22 cellular contexts compared by ENCODE assay signal in genomic region chr21:32070693-32071330, GRCh38.
"Had no signal": no experiment of that assay in that cellular context is flagged by ENCODE, and none has a peak within 500 bp of the region (broad histone marks: within the 10 kb centered on the region; RNA-seq: fewer than 3 reads in every experiment).

No MANE protein-coding gene starts in this region.

- H3K36me3 Mint-ChIP-seq: memory B cell; naive thymus-derived CD4-positive, alpha-beta T cell had no signal

- H3K36me3 ChIP-seq: esophagus muscularis mucosa, gastrocnemius medialis, left ventricle myocardium inferior, lower lobe of right lung, pancreas, stomach, thoracic aorta, transverse colon had no signal

- H3K27ac ChIP-seq: epithelial cell of prostate, esophagus muscularis mucosa, gastrocnemius medialis, left ventricle myocardium inferior, lower lobe of right lung, pancreas, stomach, thoracic aorta, transverse colon had no signal

- H3K4me3 ChIP-seq: esophagus muscularis mucosa, gastrocnemius medialis, left ventricle myocardium inferior, lower lobe of right lung, pancreas, stomach, thoracic aorta, transverse colon had no signal

- H3K4me1 ChIP-seq: esophagus muscularis mucosa, gastrocnemius medialis, left ventricle myocardium inferior, lower lobe of right lung, pancreas, stomach, transverse colon had no signal

- H3K27me3 Mint-ChIP-seq: progenitor cell of endocrine pancreas had no signal

- DNase-seq: effector memory CD4-positive, alpha-beta T cell; gastrocnemius medialis; glutamatergic neuron; kidney; left cardiac atrium; left ventricle myocardium inferior; lower lobe of right lung; naive thymus-derived CD4-positive, alpha-beta T cell; occipital lobe; pancreas; right cardiac atrium; small intestine; stimulated activated CD4-positive, alpha-beta T cell treated with anti-CD3 and anti-CD28 coated beads, Interleukin-12 subunit alpha, Interleukin-12 subunit beta, amount 100 ng/mL, for 4 hours; stimulated activated naive CD4-positive, alpha-beta T cell; stomach; substantia nigra; transverse colon had no signal

- H3K9me3 Mint-ChIP-seq: memory B cell had no signal

- H3K4me1 Mint-ChIP-seq: memory B cell had no signal

- H3K27ac Mint-ChIP-seq: memory B cell; naive thymus-derived CD4-positive, alpha-beta T cell; progenitor cell of endocrine pancreas had no signal

- H3K9me3 ChIP-seq: esophagus muscularis mucosa, gastrocnemius medialis, left ventricle myocardium inferior, lower lobe of right lung, pancreas, stomach, thoracic aorta, transverse colon had no signal

- ATAC-seq: gastrocnemius medialis; left cardiac atrium; lower lobe of right lung; naive thymus-derived CD4-positive, alpha-beta T cell; pancreas; right cardiac atrium had no signal

- H3K4me3 Mint-ChIP-seq: memory B cell; naive thymus-derived CD4-positive, alpha-beta T cell had no signal

- H3K27me3 ChIP-seq: gastrocnemius medialis, pancreas, stomach, transverse colon had no signal
